1 cellular context compared by ENCODE assay signal in genomic region chr5:55429221-55429620, GRCh38.
TF ChIP-seq lines count a peak whose summit lies in the region.

No MANE protein-coding gene starts in this region.

TF ChIP-seq in GM23338, 12 proteins besides CTCF, POLR2A, EP300 and RAD21 (continued from another document):
- TF ChIP-seq ZNF462 (CRISPR knock-in tag; IDR thresholded peaks at IDR 0.05): no peak
- TF ChIP-seq ETS1 (IDR thresholded peaks at IDR 0.05): no peak
- TF ChIP-seq EZH2 (IDR thresholded peaks at IDR 0.05; ENCODE audit: low read depth, unreplicated experiment): no peak
- TF ChIP-seq REST (IDR thresholded peaks at IDR 0.05; ENCODE audit: unreplicated experiment): no peak
- TF ChIP-seq JUNB (IDR thresholded peaks at IDR 0.05; ENCODE audit: unreplicated experiment): no peak
